In the genomic region with DNA sequence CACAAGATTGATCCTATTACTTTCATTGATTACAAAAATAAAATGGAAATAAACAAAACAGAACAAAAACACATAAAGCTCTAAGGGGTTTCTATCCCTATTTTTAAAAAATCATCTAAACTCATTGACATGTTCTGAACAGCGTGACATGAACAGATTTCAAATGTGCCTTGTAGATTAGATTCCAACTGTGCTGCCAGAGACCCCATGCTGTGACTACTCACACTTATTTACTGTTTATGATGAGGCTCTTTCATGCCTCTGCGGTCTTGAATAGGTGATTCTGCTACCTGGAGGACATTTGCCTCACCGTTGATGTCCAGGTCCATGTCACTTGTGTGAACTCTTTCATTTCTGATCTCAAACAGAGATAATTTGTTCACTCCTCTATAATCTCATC, we compare ENCODE assay signal across 21 cellular contexts.
"Had no signal": no experiment of that assay in that cellular context is flagged by ENCODE, and none has a peak within 500 bp of the region (broad histone marks: within the 10 kb centered on the region; RNA-seq: fewer than 3 reads in every experiment).

No MANE protein-coding gene starts in this region.

- H3K27ac ChIP-seq: ascending aorta, breast epithelium, right atrium auricular region, skin epidermis, tibial nerve, uterus had no signal

- DNase-seq: activated CD4-positive, alpha-beta T cell treated with anti-CD3 and anti-CD28 coated beads, Interleukin-2, amount 50 U/mL, for 1 hour; activated CD4-positive, CD25-positive, alpha-beta regulatory T cell; activated CD8-positive, alpha-beta memory T cell treated with anti-CD3 and anti-CD28 coated beads for 24 hours; activated naive CD4-positive, alpha-beta T cell treated with Interleukin-2 at 50 U/mL for 16 hours; activated naive CD8-positive, alpha-beta T cell treated with anti-CD3 and anti-CD28 coated beads, Interleukin-2, amount 50 U/mL, for 24 hours; effector memory CD4-positive, alpha-beta T cell; foreskin fibroblast; head of caudate nucleus; immature natural killer cell; occipital lobe; stimulated activated CD4-positive, alpha-beta T cell treated with anti-CD3 and anti-CD28 coated beads, Interleukin-15, amount 100 ng/mL, for 24 hours; stimulated activated CD4-positive, alpha-beta T cell treated with anti-CD3 and anti-CD28 coated beads, Interleukin-4, amount 100 ng/mL, for 1 hour; stimulated activated naive CD4-positive, alpha-beta T cell; substantia nigra; uterus had no signal

- H3K9me3 ChIP-seq: ascending aorta, breast epithelium, right atrium auricular region, uterus had no signal

- H3K4me1 ChIP-seq: ascending aorta, breast epithelium, right atrium auricular region, tibial nerve, uterus had no signal

- ATAC-seq: activated naive CD8-positive, alpha-beta T cell treated with anti-CD3 and anti-CD28 coated beads, Interleukin-2, amount 50 U/mL, for 24 hours; activated T-helper 17 cell treated with anti-CD3 and anti-CD28 coated beads, Interleukin-2, amount 50 U/mL, for 72 hours had no signal

- H3K36me3 ChIP-seq: ascending aorta, breast epithelium, right atrium auricular region, tibial nerve, uterus had no signal

- H3K4me3 ChIP-seq: ascending aorta, breast epithelium, right atrium auricular region, skin epidermis, tibial nerve, uterus had no signal

- H3K27me3 ChIP-seq: ascending aorta, breast epithelium, right atrium auricular region, tibial nerve, uterus had no signal
